Comparison of ENCODE assay signal across 1 cellular context in genomic region chr11:48101044-48101733, GRCh38.
TF ChIP-seq lines count a peak whose summit lies in the region.

No MANE protein-coding gene starts in this region.

TF ChIP-seq in GM23338, 12 proteins besides CTCF, POLR2A, EP300 and RAD21 (continued from another document):
- no peak for TF ChIP-seq ZNF462 (CRISPR knock-in tag; IDR thresholded peaks at IDR 0.05)
- TF ChIP-seq STAT1 (IDR thresholded peaks at IDR 0.05; ENCODE audit: unreplicated experiment): no peak
- TF ChIP-seq NANOG (IDR thresholded peaks at IDR 0.05; ENCODE audit: borderline replicate concordance): no peak
- no peak for TF ChIP-seq POLR2AphosphoS5 (IDR thresholded peaks at IDR 0.05; ENCODE audit: low read depth)
- TF ChIP-seq REST (IDR thresholded peaks at IDR 0.05; ENCODE audit: unreplicated experiment): no peak
- no peak for TF ChIP-seq JUNB (IDR thresholded peaks at IDR 0.05; ENCODE audit: unreplicated experiment)
- TF ChIP-seq ZNF331 (CRISPR knock-in tag; IDR thresholded peaks at IDR 0.05; ENCODE audit: low read depth): no peak
- TF ChIP-seq CREB1 (CRISPR knock-in tag; IDR thresholded peaks at IDR 0.05; ENCODE audit: low read depth): no peak
- no peak for TF ChIP-seq EZH2phosphoT487 (IDR thresholded peaks at IDR 0.05; ENCODE audit: unreplicated experiment)
- no peak for TF ChIP-seq EZH2 (IDR thresholded peaks at IDR 0.05; ENCODE audit: low read depth, unreplicated experiment)
